Comparison of ENCODE assay signal across 9 cellular contexts in the genomic region with DNA sequence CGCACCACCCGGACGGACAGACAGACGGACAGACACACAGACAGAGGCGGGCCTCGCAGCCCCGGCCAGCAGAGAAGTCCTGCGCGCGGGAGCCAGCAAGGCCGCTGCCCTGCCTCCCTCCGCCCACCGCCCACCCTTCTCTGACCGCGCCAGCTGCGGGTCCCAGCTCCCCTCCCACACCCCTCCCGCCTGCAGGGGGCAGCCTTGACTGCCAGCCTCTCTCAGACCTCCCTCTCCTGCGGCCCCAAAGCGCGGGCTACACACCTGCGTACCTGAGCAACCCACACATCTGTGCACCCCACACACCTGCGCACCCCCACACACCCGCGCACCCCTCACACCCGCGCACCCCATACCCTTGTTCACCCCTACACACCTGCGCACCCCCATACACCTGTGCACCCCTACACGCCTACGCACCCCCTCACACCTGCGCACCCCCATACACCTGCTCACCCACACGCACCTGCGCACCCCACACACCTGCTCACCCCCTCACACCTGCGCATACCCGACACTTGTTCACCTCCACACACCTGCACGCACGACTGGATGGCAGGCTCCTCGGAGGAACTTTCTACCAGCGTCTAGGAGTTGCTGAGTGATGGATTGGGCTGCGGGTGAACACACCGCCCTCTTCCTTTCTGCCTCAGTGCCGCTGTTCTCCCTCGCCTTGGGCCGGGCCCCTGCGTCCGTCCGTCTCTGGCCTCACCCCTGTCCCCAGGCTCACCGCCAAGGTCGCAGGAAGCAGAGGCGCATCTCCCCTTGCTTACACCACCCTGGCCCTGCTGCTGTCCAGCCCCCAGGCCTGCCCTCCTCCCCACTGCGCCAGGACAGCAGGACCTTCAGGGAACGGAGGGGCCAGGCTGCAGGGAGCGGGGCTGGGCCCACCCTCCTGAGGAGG. TPM values are rescaled to one million over a fixed set of nuclear protein-coding genes. Genes with fewer than 3 reads are reported as not detected.
DNase-seq lines count a peak whose midpoint lies in the region; ATAC-seq and TF ChIP-seq lines count a peak whose summit lies in the region.
"Had no signal": no experiment of that assay in that cellular context is flagged by ENCODE, and none has a peak within 500 bp of the region (broad histone marks: within the 10 kb centered on the region; RNA-seq: fewer than 3 reads in every experiment).

No MANE protein-coding gene starts in this region.

- peak overlapping the region in 3 of 4 donors; percentile 61 to 79 (median 76) for H3K27ac ChIP-seq in transverse colon

- H3K27me3 Mint-ChIP-seq in activated naive CD8-positive, alpha-beta T cell treated with anti-CD3 and anti-CD28 coated beads for 36 hours, result peaks cover 32% of the 10 kb centered on the region
- H3K27me3 Mint-ChIP-seq in activated CD8-positive, alpha-beta T cell treated with anti-CD3 and anti-CD28 coated beads for 36 hours, result peaks cover 24% of the 10 kb centered on the region

- POLR2A ChIA-PET in activated CD8-positive, alpha-beta T cell treated with anti-CD3 and anti-CD28 coated beads for 36 hours (lab: Charles Lee), result no interaction called here

- intact Hi-C loops in activated CD8-positive, alpha-beta T cell treated with anti-CD3 and anti-CD28 coated beads for 36 hours (cut with micrococcal nuclease), result loop anchor here (10.0 kb wide), 1 partner anchor 78 kb away; no protein-coding TSS in a partner anchor
- intact Hi-C loops in transverse colon (cut with DNase I; ENCODE audit: low total_unique reads) (no loop called here), head of caudate nucleus (cut with DNase I) (no loop called here)

- no peaks in the 10 kb centered on the region for H3K36me3 ChIP-seq in transverse colon

- no peak overlapping the region for H3K4me3 ChIP-seq in transverse colon

- CTCF ChIA-PET in activated CD8-positive, alpha-beta T cell treated with anti-CD3 and anti-CD28 coated beads for 36 hours (lab: Charles Lee), result interaction anchor here (0.6 to 2.1 kb wide), 5 partner anchors 7 to 28 kb away, joined by 3 to 7 read pairs (median 3); no protein-coding TSS in a partner anchor

- H3K9me3 ChIP-seq in transverse colon, result no peaks in the 10 kb centered on the region

- TF ChIP-seq POLR2A in transverse colon (IDR thresholded peaks at IDR 0.05), result no peak

- no peaks in the 10 kb centered on the region for H3K36me3 Mint-ChIP-seq in activated naive CD8-positive, alpha-beta T cell treated with anti-CD3 and anti-CD28 coated beads for 36 hours
- H3K36me3 Mint-ChIP-seq in activated CD8-positive, alpha-beta T cell treated with anti-CD3 and anti-CD28 coated beads for 36 hours (ENCODE audit: low read depth), result no peaks in the 10 kb centered on the region

- no peak overlapping the region for H3K27ac Mint-ChIP-seq in activated naive CD8-positive, alpha-beta T cell treated with anti-CD3 and anti-CD28 coated beads for 36 hours
- no peak overlapping the region for H3K27ac Mint-ChIP-seq in activated CD8-positive, alpha-beta T cell treated with anti-CD3 and anti-CD28 coated beads for 36 hours

- H3K9me3 Mint-ChIP-seq in activated naive CD8-positive, alpha-beta T cell treated with anti-CD3 and anti-CD28 coated beads for 36 hours, result no peaks in the 10 kb centered on the region
- no peaks in the 10 kb centered on the region for H3K9me3 Mint-ChIP-seq in activated CD8-positive, alpha-beta T cell treated with anti-CD3 and anti-CD28 coated beads for 36 hours

- no peaks in the 10 kb centered on the region for H3K4me1 Mint-ChIP-seq in activated naive CD8-positive, alpha-beta T cell treated with anti-CD3 and anti-CD28 coated beads for 36 hours
- peaks cover 4% of the 10 kb centered on the region for H3K4me1 Mint-ChIP-seq in activated CD8-positive, alpha-beta T cell treated with anti-CD3 and anti-CD28 coated beads for 36 hours (ENCODE audit: low read depth)

- peak; percentile 34 for DNase-seq in activated naive CD8-positive, alpha-beta T cell treated with anti-CD3 and anti-CD28 coated beads, Interleukin-2, amount 50 U/mL, for 16 hours (ENCODE audit: low read depth, low spot score)
- no peak for DNase-seq in activated naive CD8-positive, alpha-beta T cell treated with anti-CD3 and anti-CD28 coated beads for 36 hours
- DNase-seq in activated CD8-positive, alpha-beta T cell treated with anti-CD3 and anti-CD28 coated beads for 36 hours, result peak; percentile 71
- no peak for DNase-seq in left lobe of liver (ENCODE audit: low spot score)
- no peak for DNase-seq in transverse colon
- DNase-seq in head of caudate nucleus, result no peak
- DNase-seq in omental fat pad (ENCODE audit: low spot score), result no peak
- DNase-seq: DMS153 had no signal

- no peak for TF ChIP-seq EP300 in transverse colon (IDR thresholded peaks at IDR 0.05; ENCODE audit: low read depth)

- in situ Hi-C loops in transverse colon (cut with MboI; ENCODE audit: low pct_ligation_motif_present in 1 of 4, low pct_unique_long_range_greater_than_20kb in 1 of 4, low sequenced_read_pairs in 3 of 4), result no loop called here

- WGBS in transverse colon (ENCODE audit: low coverage in 1 of 2), 2 donors, result 63% methylated on average over 52 of the region's 52 CpGs; no CpG with 5 or more reads in 1 of the 2 donors

- peaks cover 6% of the 10 kb centered on the region for H3K27me3 ChIP-seq in transverse colon

- peak; percentile 78 for ATAC-seq in activated CD8-positive, alpha-beta T cell treated with anti-CD3 and anti-CD28 coated beads for 36 hours
- ATAC-seq in left lobe of liver (peak; percentile 67), omental fat pad (ENCODE audit: low FRiP score) (no peak), GM21737 (IDR thresholded peaks at IDR 0.05; ENCODE audit: unreplicated experiment) (no peak)

- TF ChIP-seq CTCF in activated CD8-positive, alpha-beta T cell treated with anti-CD3 and anti-CD28 coated beads for 36 hours (IDR thresholded peaks at IDR 0.05), result peak; percentile 57
- TF ChIP-seq CTCF in transverse colon (IDR thresholded peaks at IDR 0.05), result no peak
- no peak for TF ChIP-seq CTCF in omental fat pad (IDR thresholded peaks at IDR 0.05)

- H3K4me1 ChIP-seq in transverse colon, result peaks cover 5 to 53% (median 16%) of the 10 kb centered on the region in 4 donors

- no peak overlapping the region for H3K4me3 Mint-ChIP-seq in activated naive CD8-positive, alpha-beta T cell treated with anti-CD3 and anti-CD28 coated beads for 36 hours
- no peak overlapping the region for H3K4me3 Mint-ChIP-seq in activated CD8-positive, alpha-beta T cell treated with anti-CD3 and anti-CD28 coated beads for 36 hours

RNA-seq across cellular contexts. Expression of a gene that starts 20.8 kb away (rescaled TPM):
- total RNA-seq in activated naive CD8-positive, alpha-beta T cell treated with anti-CD3 and anti-CD28 coated beads for 36 hours, result 100 to 1,000 TPM; 158 to 168 TPM
- 100 to 1,000 TPM; 148 to 158 TPM for total RNA-seq in activated CD8-positive, alpha-beta T cell treated with anti-CD3 and anti-CD28 coated beads for 36 hours
- 14.8 TPM for total RNA-seq in left lobe of liver
- total RNA-seq in transverse colon, result 100 to 1,000 TPM in 2 of 4 donors, 10 to 100 TPM in 2; 51.9 to 258 (median 113) TPM
- 10 to 100 TPM; 27.3 to 87.5 (median 62.1) TPM for total RNA-seq in omental fat pad

RNA-seq across cellular contexts. Expression of a gene that starts 37.8 kb away (rescaled TPM):
- 10 to 100 TPM; 55.8 TPM for total RNA-seq in activated naive CD8-positive, alpha-beta T cell treated with anti-CD3 and anti-CD28 coated beads for 36 hours
- 10 to 100 TPM; 84.6 to 86.4 TPM for total RNA-seq in activated CD8-positive, alpha-beta T cell treated with anti-CD3 and anti-CD28 coated beads for 36 hours
- 0.28 TPM for total RNA-seq in left lobe of liver
- total RNA-seq in transverse colon, result 100 to 1,000 TPM in 2 of 4 donors, 10 to 100 TPM in 2; 62.3 to 191 (median 117) TPM
- 1 to 10 TPM; 2.8 to 10.0 (median 6.3) TPM for total RNA-seq in omental fat pad

Comparison
In these comparisons a context has a peak if more than half of its experiments do, and no peak if none do; other contexts are left out.
1. DNase-seq: peak in activated naive CD8-positive, alpha-beta T cell treated with anti-CD3 and anti-CD28 coated beads, Interleukin-2, amount 50 U/mL, for 16 hours (single experiment) and activated CD8-positive, alpha-beta T cell treated with anti-CD3 and anti-CD28 coated beads for 36 hours (single experiment); none in activated naive CD8-positive, alpha-beta T cell treated with anti-CD3 and anti-CD28 coated beads for 36 hours (single experiment), left lobe of liver (single experiment), transverse colon (single experiment), head of caudate nucleus (0 of 42) and omental fat pad (single experiment).
2. ATAC-seq: peak in activated CD8-positive, alpha-beta T cell treated with anti-CD3 and anti-CD28 coated beads for 36 hours (single experiment) and left lobe of liver (single experiment); none in omental fat pad (single experiment) and GM21737 (single experiment).
3. RNA of a gene that starts 37.8 kb away (total RNA-seq): 62.3 to 191 TPM in transverse colon, 84.6 to 86.4 TPM in activated CD8-positive, alpha-beta T cell treated with anti-CD3 and anti-CD28 coated beads for 36 hours and 55.8 TPM in activated naive CD8-positive, alpha-beta T cell treated with anti-CD3 and anti-CD28 coated beads for 36 hours; 2.8 to 10.0 TPM in omental fat pad and 0.28 TPM in left lobe of liver (single experiment); every median in the first group is over 4 times any median in the second.